Comparison of ENCODE assay signal across 9 cellular contexts in the genomic region with DNA sequence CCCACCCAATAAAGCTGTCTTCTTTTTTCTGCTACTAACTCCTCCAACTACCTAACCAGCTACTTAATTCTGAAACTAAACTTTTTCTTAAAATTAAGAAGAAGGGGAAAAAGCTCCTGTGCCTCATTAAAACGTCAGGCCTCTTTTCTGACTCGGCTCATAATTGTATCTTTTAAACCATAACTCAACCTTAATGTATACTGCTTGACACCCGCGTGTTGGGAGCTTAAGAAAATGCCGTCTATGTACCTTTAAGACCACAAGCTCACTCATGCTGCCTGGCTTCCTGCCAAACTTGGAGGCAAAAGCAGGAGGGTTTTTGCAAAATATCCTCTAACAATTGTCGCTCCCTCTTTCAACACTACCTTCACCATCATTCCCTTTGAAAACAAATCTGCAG. TPM values are rescaled to one million over a fixed set of nuclear protein-coding genes. Genes with fewer than 3 reads are reported as not detected.
DNase-seq lines count a peak whose midpoint lies in the region; ATAC-seq and TF ChIP-seq lines count a peak whose summit lies in the region.
"Had no signal": no experiment of that assay in that cellular context is flagged by ENCODE, and none has a peak within 500 bp of the region (broad histone marks: within the 10 kb centered on the region; RNA-seq: fewer than 3 reads in every experiment).

No MANE protein-coding gene starts in this region.

- H3K27ac ChIP-seq in esophagus muscularis mucosa (replicated peaks in 1 of 4) (peak overlapping the region; percentile 77 to 84 (median 80)), prostate gland (no peak overlapping the region)

- H3K9me3 ChIP-seq in esophagus muscularis mucosa (no peaks in the 10 kb centered on the region), prostate gland (no peaks in the 10 kb centered on the region)

- no peak for TF ChIP-seq CTCF in esophagus muscularis mucosa (IDR thresholded peaks at IDR 0.05)
- no peak for TF ChIP-seq CTCF in retinal pigment epithelial cell (conservative IDR thresholded peaks at IDR 0.05; ENCODE audit: low read depth, low read length)
- TF ChIP-seq CTCF in prostate gland (IDR thresholded peaks at IDR 0.05), result no peak

- peak overlapping the region; percentile 57 to 62 (median 60) for H3K4me3 ChIP-seq in esophagus muscularis mucosa
- no peak overlapping the region for H3K4me3 ChIP-seq in retinal pigment epithelial cell (ENCODE audit: low read length)
- no peak overlapping the region for H3K4me3 ChIP-seq in prostate gland

- no peak for ATAC-seq in GM21717 (IDR thresholded peaks at IDR 0.05; ENCODE audit: unreplicated experiment)

- 22% methylated on average over 6 of the region's 6 CpGs for WGBS in esophagus muscularis mucosa
- WGBS in prostate gland, result 13% methylated on average over 6 of the region's 6 CpGs

- TF ChIP-seq POLR2A in esophagus muscularis mucosa (IDR thresholded peaks at IDR 0.05; ENCODE audit: low read depth) (no peak), prostate gland (IDR thresholded peaks at IDR 0.05) (no peak)

- H3K36me3 ChIP-seq in esophagus muscularis mucosa (no peaks in the 10 kb centered on the region), prostate gland (no peaks in the 10 kb centered on the region)

- H3K4me1 ChIP-seq in esophagus muscularis mucosa (peaks cover 0 to 49% (median 42%) of the 10 kb centered on the region in 4 donors), prostate gland (replicated peaks) (no peaks in the 10 kb centered on the region)

- DNase-seq in NCI-H2081 (lab: John Stamatoyannopoulos, UW), result peak; percentile 84 to 85
- no peak for DNase-seq in NCI-H2081 treated with DMSO at 0.1 percent for 48 hours (lab: John Stamatoyannopoulos, UW)
- DNase-seq in NCI-H1436 treated with DMSO at 0.1 percent for 48 hours (lab: John Stamatoyannopoulos, UW), result peak; percentile 55
- peak; percentile 47 to 55 for DNase-seq in activated CD4-positive, alpha-beta T cell treated with anti-CD3 and anti-CD28 coated beads for 4 hours
- DNase-seq in esophagus muscularis mucosa (ENCODE audit: extremely low spot score), result no peak
- DNase-seq in retinal pigment epithelial cell (ENCODE audit: low read depth), result peak; percentile 54
- DNase-seq in prostate gland (ENCODE audit: low spot score), result no peak

- intact Hi-C loops in esophagus muscularis mucosa (cut with DNase I), result no loop called here
- intact Hi-C loops in prostate gland (cut with DNase I), result no loop called here

- no peak for TF ChIP-seq EP300 in esophagus muscularis mucosa (IDR thresholded peaks at IDR 0.05)

- H3K27me3 ChIP-seq in esophagus muscularis mucosa (peaks cover 0 to 48% (median 24%) of the 10 kb centered on the region in 4 donors), prostate gland (replicated peaks; ENCODE audit: insufficient read depth) (peaks cover 23% of the 10 kb centered on the region)

RNA-seq across cellular contexts. Expression of gene EBF1, which starts 5.0 kb away (rescaled TPM):
- total RNA-seq in esophagus muscularis mucosa (10 to 100 TPM; 15.8 to 26.7 (median 21.6) TPM), prostate gland (10 to 100 TPM in 1 of 2 donors, 1 to 10 TPM in 1; 4.8 to 20.4 TPM)
- total RNA-seq: activated CD8-positive, alpha-beta memory T cell treated with anti-CD3 and anti-CD28 coated beads for 36 hours had no signal

Comparison
In these comparisons a context has a peak if more than half of its experiments do, and no peak if none do; other contexts are left out.
1. DNase-seq: peak in NCI-H2081 (2 of 2), NCI-H1436 treated with DMSO at 0.1 percent for 48 hours (single experiment), activated CD4-positive, alpha-beta T cell treated with anti-CD3 and anti-CD28 coated beads for 4 hours (2 of 2) and retinal pigment epithelial cell (single experiment); none in NCI-H2081 treated with DMSO at 0.1 percent for 48 hours (single experiment), esophagus muscularis mucosa (single experiment) and prostate gland (single experiment).
2. H3K27ac ChIP-seq: peak in esophagus muscularis mucosa (4 of 4); none in prostate gland (0 of 2).
3. H3K4me3 ChIP-seq: peak in esophagus muscularis mucosa (4 of 4); none in retinal pigment epithelial cell (single experiment) and prostate gland (0 of 2).